1 cellular context compared by ENCODE assay signal in genomic region chr9:129866373-129867137, GRCh38.
TF ChIP-seq lines count a peak whose summit lies in the region.

No MANE protein-coding gene starts in this region.

TF ChIP-seq in K562, 482 proteins besides CTCF, POLR2A, EP300 and RAD21 (continued from another document):
- TF ChIP-seq MEF2A (IDR thresholded peaks at IDR 0.05; ENCODE audit: control insufficient read depth, low read depth, low read length) (no peak), ZNF316 (IDR thresholded peaks at IDR 0.05) (no peak), CAMTA2 (CRISPR knock-in tag; conservative IDR thresholded peaks at IDR 0.05) (no peak), ZNF76 (CRISPR knock-in tag; IDR thresholded peaks at IDR 0.05; ENCODE audit: borderline replicate concordance) (no peak), NR2C1 (IDR thresholded peaks at IDR 0.05) (no peak), NR2C1 (tag; IDR thresholded peaks at IDR 0.05) (no peak), CLOCK (CRISPR knock-in tag; IDR thresholded peaks at IDR 0.05; ENCODE audit: borderline replicate concordance) (no peak), ZNF175 (CRISPR knock-in tag; IDR thresholded peaks at IDR 0.05; ENCODE audit: low read depth) (no peak), ATF7 (IDR thresholded peaks at IDR 0.05) (no peak), SLC30A9 (CRISPR knock-in tag; IDR thresholded peaks at IDR 0.05) (no peak), RBM14 (IDR thresholded peaks at IDR 0.05; ENCODE audit: borderline replicate concordance, insufficient read depth, low read depth, low read length) (no peak), EP400 (IDR thresholded peaks at IDR 0.05) (no peak), L3MBTL2 (IDR thresholded peaks at IDR 0.05) (no peak), NONO (IDR thresholded peaks at IDR 0.05; ENCODE audit: low read depth in 2 of 2, low read length in 1 of 2) (no peak), PHF21A (IDR thresholded peaks at IDR 0.05; ENCODE audit: borderline replicate concordance, low read depth) (no peak), GTF2B (IDR thresholded peaks at IDR 0.05; ENCODE audit: extremely low read depth, insufficient read length) (no peak), ZNF511 (CRISPR knock-in tag; IDR thresholded peaks at IDR 0.05) (no peak), BCOR (IDR thresholded peaks at IDR 0.05) (peak; percentile 55), SMARCC2 (IDR thresholded peaks at IDR 0.05; ENCODE audit: low read depth) (no peak), REST (CRISPR knock-in tag; IDR thresholded peaks at IDR 0.05; ENCODE audit: low read depth) (no peak), ASH1L (IDR thresholded peaks at IDR 0.05; ENCODE audit: borderline replicate concordance, low read depth, partially characterized antibody) (no peak), SAFB2 (IDR thresholded peaks at IDR 0.05; ENCODE audit: borderline replicate concordance, low read depth, low read length, severe bottlenecking) (no peak), MLX (CRISPR knock-in tag; conservative IDR thresholded peaks at IDR 0.05) (no peak), THRA (IDR thresholded peaks at IDR 0.05) (no peak), ZNF583 (CRISPR knock-in tag; IDR thresholded peaks at IDR 0.05) (no peak), PCBP2 (IDR thresholded peaks at IDR 0.05; ENCODE audit: low read depth, low read length, poor library complexity, severe bottlenecking) (no peak)
